ENCODE assay signal across 1 cellular context in genomic region chr6:583639-584038, GRCh38.
TF ChIP-seq lines count a peak whose summit lies in the region.

No MANE protein-coding gene starts in this region.

TF ChIP-seq in H1, 55 proteins besides CTCF, POLR2A, EP300 and RAD21:
- no peak for TF ChIP-seq JUND (IDR thresholded peaks at IDR 0.05; ENCODE audit: low read length)
- TF ChIP-seq CREB1 (IDR thresholded peaks at IDR 0.05): no peak
- TF ChIP-seq ATF2 (IDR thresholded peaks at IDR 0.05; ENCODE audit: low read length): no peak
- no peak for TF ChIP-seq NANOG (IDR thresholded peaks at IDR 0.05; ENCODE audit: insufficient read depth, low read depth, low read length, poor library complexity, severe bottlenecking)
- no peak for TF ChIP-seq KDM1A (IDR thresholded peaks at IDR 0.05; ENCODE audit: borderline replicate concordance, low read length)
- TF ChIP-seq ASH2L (IDR thresholded peaks at IDR 0.05; ENCODE audit: low read length): no peak
- TF ChIP-seq SP1 (IDR thresholded peaks at IDR 0.05; ENCODE audit: low read depth, low read length): no peak
- TF ChIP-seq RNF2 (IDR thresholded peaks at IDR 0.05; ENCODE audit: borderline replicate concordance, low read depth, low read length, missing control alignments, poor library complexity, severe bottlenecking): no peak
- TF ChIP-seq CTBP2 (IDR thresholded peaks at IDR 0.05; ENCODE audit: borderline replicate concordance, insufficient read depth, insufficient read length, low read length): no peak
- TF ChIP-seq MAX (IDR thresholded peaks at IDR 0.05): no peak
- TF ChIP-seq SP4 (IDR thresholded peaks at IDR 0.05; ENCODE audit: low read length): no peak
- TF ChIP-seq TAF1 (IDR thresholded peaks at IDR 0.05; ENCODE audit: low read depth, low read length): no peak
- no peak for TF ChIP-seq RBBP5 (IDR thresholded peaks at IDR 0.05; ENCODE audit: borderline replicate concordance, low read depth, low read length)
- no peak for TF ChIP-seq PHF8 (conservative IDR thresholded peaks at IDR 0.05; ENCODE audit: low read depth, low read length)
TF ChIP-seq in H1: peak in this region for 0.
